Comparison of ENCODE assay signal across 7 cellular contexts in the genomic region with DNA sequence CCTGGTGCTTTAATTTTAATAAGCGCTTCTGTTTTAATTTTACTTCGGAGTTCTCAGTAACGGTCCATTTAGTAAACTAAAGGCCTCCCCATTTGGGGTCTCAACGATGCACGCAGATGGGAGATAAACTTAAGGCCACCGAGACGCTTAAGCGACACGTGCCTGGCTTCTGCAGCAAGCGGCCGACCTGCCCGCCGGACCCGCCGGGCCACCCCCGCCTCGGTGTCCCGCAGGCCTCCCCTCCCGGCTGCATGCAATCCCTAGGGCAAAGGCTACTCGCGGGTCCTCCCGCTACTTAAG. TPM values are rescaled to one million over a fixed set of nuclear protein-coding genes. Genes with fewer than 3 reads are reported as not detected.
DNase-seq lines count a peak whose midpoint lies in the region; ATAC-seq and TF ChIP-seq lines count a peak whose summit lies in the region.

No MANE protein-coding gene starts in this region.

- H3K9ac ChIP-seq in neural progenitor cell, result peak overlapping the region; percentile 42

- H3K27ac ChIP-seq in dorsolateral prefrontal cortex (peak overlapping the region in 51 of 59 donors; percentile 9 to 90 (median 71)), neural progenitor cell (peak overlapping the region; percentile 88)

- no peaks in the 10 kb centered on the region for H3K9me3 ChIP-seq in neural progenitor cell (ENCODE audit: low read depth)

- intact Hi-C loops in dorsolateral prefrontal cortex (cut with DNase I), result loop anchor here (5.0 to 10.0 kb wide), 4 partner anchors 37 to 219 kb away; a partner anchor contains a TSS

- peak overlapping the region; percentile 75 for H3K4me3 ChIP-seq in Jurkat, Clone E6-1 (ENCODE audit: low read length)
- H3K4me3 ChIP-seq in dorsolateral prefrontal cortex, result peak overlapping the region; percentile 61 to 98 (median 88)
- peak overlapping the region; percentile 78 for H3K4me3 ChIP-seq in neural progenitor cell

- peaks cover 29% of the 10 kb centered on the region for H4K20me1 ChIP-seq in neural progenitor cell (ENCODE audit: low read depth)

- peaks cover 14% of the 10 kb centered on the region for H3K4me1 Mint-ChIP-seq in neural progenitor cell

- peak overlapping the region; percentile 17 for H2AFZ ChIP-seq in neural progenitor cell (replicated peaks)

- ATAC-seq in GM21447 (IDR thresholded peaks at IDR 0.05; ENCODE audit: unreplicated experiment), result peak; percentile 9

- no peak overlapping the region for H3K27ac Mint-ChIP-seq in neural progenitor cell

- H3K36me3 ChIP-seq in neural progenitor cell, result peaks cover 4% of the 10 kb centered on the region

- peak overlapping the region; percentile 86 for H3K4me3 Mint-ChIP-seq in neural progenitor cell

- H3K27me3 Mint-ChIP-seq in neural progenitor cell (ENCODE audit: insufficient read depth, low read depth), result no peaks in the 10 kb centered on the region

- H3K79me2 ChIP-seq in neural progenitor cell (ENCODE audit: low read depth), result peaks cover 47% of the 10 kb centered on the region

- peaks cover 5% of the 10 kb centered on the region for H3K36me3 Mint-ChIP-seq in neural progenitor cell

- no peak for TF ChIP-seq CTCF in dorsolateral prefrontal cortex (IDR thresholded peaks at IDR 0.05 in 54 of 56, conservative IDR thresholded peaks at IDR 0.05 in 2 of 56; ENCODE audit: low read depth in 1 of 56, partially characterized antibody in 56 of 56)
- no peak for TF ChIP-seq CTCF in neural progenitor cell (IDR thresholded peaks at IDR 0.05)

- H3K4me1 ChIP-seq in neural progenitor cell, result no peaks in the 10 kb centered on the region

- H3K9me3 Mint-ChIP-seq in neural progenitor cell, result no peaks in the 10 kb centered on the region

- peak overlapping the region; percentile 73 for H3K4me2 ChIP-seq in neural progenitor cell

- H3F3A ChIP-seq in neural progenitor cell (ENCODE audit: low read depth), result peaks cover 4% of the 10 kb centered on the region

- no peak for DNase-seq in Jurkat, Clone E6-1 (ENCODE audit: low read depth, low spot score)
- no peak for DNase-seq in dorsolateral prefrontal cortex
- DNase-seq in neural progenitor cell (ENCODE audit: low spot score), result no peak
- no peak for DNase-seq in RKO (ENCODE audit: low spot score)
- DNase-seq in stimulated activated CD4-positive, alpha-beta T cell treated with anti-CD3 and anti-CD28 coated beads, Interleukin-4, amount 100 ng/mL, for 4 hours, result no peak
- DNase-seq in cerebellum (ENCODE audit: low spot score), result no peak

- H3K27me3 ChIP-seq in dorsolateral prefrontal cortex, result no peaks in the 10 kb centered on the region
- H3K27me3 ChIP-seq in neural progenitor cell, result no peaks in the 10 kb centered on the region

RNA-seq across cellular contexts. Expression of a gene that starts 0.6 kb away (rescaled TPM):
- polyA plus RNA-seq in Jurkat, Clone E6-1 (2012; ENCODE audit: insufficient read depth, insufficient read length), result 75.5 TPM
- 10 to 100 TPM; 28.2 to 78.2 (median 45.7) TPM for total RNA-seq in dorsolateral prefrontal cortex
- 126 and 235 TPM in 2 replicates for total RNA-seq in neural progenitor cell (ENCODE audit: low replicate concordance)
- total RNA-seq in cerebellum, result 23.2 TPM

RNA-seq across cellular contexts. Expression of a gene that starts 18.6 kb away (rescaled TPM):
- 0.76 TPM for polyA plus RNA-seq in Jurkat, Clone E6-1 (2012; ENCODE audit: insufficient read depth, insufficient read length)
- total RNA-seq in dorsolateral prefrontal cortex, result 10 to 100 TPM in 6 of 120 experiments, 1 to 10 TPM in 112, under 1 TPM in 2; 0.69 to 11.8 (median 6.2) TPM
- 1.7 and 2.5 TPM in 2 replicates for total RNA-seq in neural progenitor cell (ENCODE audit: low replicate concordance)
- total RNA-seq in cerebellum, result 2.0 TPM

RNA-seq across cellular contexts. Expression of a gene that starts 60.0 kb away (rescaled TPM):
- 22.3 TPM for polyA plus RNA-seq in Jurkat, Clone E6-1 (2012; ENCODE audit: insufficient read depth, insufficient read length)
- total RNA-seq in dorsolateral prefrontal cortex (10 to 100 TPM; 38.2 to 76.8 (median 57.2) TPM), neural progenitor cell (ENCODE audit: low replicate concordance) (73.5 and 95.0 TPM in 2 replicates), cerebellum (47.4 TPM)
